ENCODE assay signal across 1 cellular context in the genomic region with DNA sequence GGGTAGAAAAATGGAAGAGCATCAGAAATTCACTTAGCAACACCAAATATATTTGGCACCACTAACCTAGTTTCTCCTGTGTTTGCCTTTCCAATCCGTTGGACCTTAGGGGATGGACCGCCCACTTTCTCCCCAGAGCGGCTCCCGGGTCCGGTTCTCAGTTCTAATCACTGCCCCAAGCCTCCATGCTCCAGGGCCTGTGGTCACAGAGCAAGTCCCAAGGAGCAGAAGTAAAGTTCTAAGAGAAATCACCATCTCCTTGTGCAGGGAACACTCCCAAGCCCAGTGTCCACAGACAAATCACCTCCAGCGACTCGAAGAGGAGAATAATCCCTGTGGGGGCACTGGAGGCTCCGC.
TF ChIP-seq lines count a peak whose summit lies in the region.

No MANE protein-coding gene starts in this region.

TF ChIP-seq in H1, 55 proteins besides CTCF, POLR2A, EP300 and RAD21 (continued from another document):
- TF ChIP-seq CTBP2 (IDR thresholded peaks at IDR 0.05; ENCODE audit: borderline replicate concordance, insufficient read depth, insufficient read length, low read length) = no peak
- TF ChIP-seq SIN3A (conservative IDR thresholded peaks at IDR 0.05 in 1 of 2, IDR thresholded peaks at IDR 0.05 in 1 of 2; ENCODE audit: low read depth in 1 of 2, low read length in 2 of 2) = no peak
- TF ChIP-seq RFX5 (IDR thresholded peaks at IDR 0.05; ENCODE audit: borderline replicate concordance, low read depth, low read length) = no peak
- no peak for TF ChIP-seq JUN (IDR thresholded peaks at IDR 0.05; ENCODE audit: low read depth, low read length)
- no peak for TF ChIP-seq BCL11A (IDR thresholded peaks at IDR 0.05; ENCODE audit: low read depth in 2 of 2, low read length in 2 of 2)
- no peak for TF ChIP-seq NRF1 (IDR thresholded peaks at IDR 0.05; ENCODE audit: low read depth, low read length)
- no peak for TF ChIP-seq TBP (IDR thresholded peaks at IDR 0.05; ENCODE audit: low read depth, low read length)
- TF ChIP-seq KDM4A (IDR thresholded peaks at IDR 0.05; ENCODE audit: low read depth, low read length, severe bottlenecking) = no peak
